Comparison of ENCODE assay signal across 10 cellular contexts in the genomic region with DNA sequence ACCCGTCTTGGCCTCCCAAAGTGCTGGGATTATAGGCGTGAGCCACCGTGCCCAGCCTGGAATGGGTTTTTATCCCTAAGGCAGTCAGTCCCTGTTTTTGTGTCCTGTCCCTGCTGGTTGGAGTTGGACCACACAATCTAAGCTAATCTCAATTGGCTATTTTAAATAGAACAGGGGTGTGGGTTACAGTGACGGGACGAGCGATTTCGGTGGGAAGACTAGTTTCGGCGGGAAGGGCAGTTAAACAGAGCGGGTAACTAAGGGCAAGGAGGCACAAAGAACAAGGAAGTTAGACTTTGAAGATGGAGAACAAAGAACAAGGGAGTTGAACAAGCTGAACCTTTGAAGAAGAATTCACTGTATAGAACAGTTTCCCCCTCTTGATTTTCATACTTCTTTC. TPM values are rescaled to one million over a fixed set of nuclear protein-coding genes. Genes with fewer than 3 reads are reported as not detected.
DNase-seq lines count a peak whose midpoint lies in the region; ATAC-seq, FAIRE-seq and TF ChIP-seq lines count a peak whose summit lies in the region.
"Had no signal": no experiment of that assay in that cellular context is flagged by ENCODE, and none has a peak within 500 bp of the region (broad histone marks: within the 10 kb centered on the region; RNA-seq: fewer than 3 reads in every experiment).

No MANE protein-coding gene starts in this region.

- H3K36me3 ChIP-seq in OCI-LY7 (ENCODE audit: insufficient read depth, low read length) (peaks cover 26% of the 10 kb centered on the region; the same call in 1 of the 2 replicates), endothelial cell of umbilical vein (ENCODE audit: control insufficient read depth in 2 of 2, extremely low read depth in 1 of 2, insufficient read depth in 2 of 2, low read length in 2 of 2) (peaks cover 0 to 2% of the 10 kb centered on the region in 2 experiments), sigmoid colon (peaks cover 0 to 6% (median 0%) of the 10 kb centered on the region in 4 donors)

- H3K9ac ChIP-seq in endothelial cell of umbilical vein (replicated peaks; ENCODE audit: extremely low read depth, insufficient read depth, low read length): no peak overlapping the region

- FAIRE-seq in endothelial cell of umbilical vein (lab: Jason Lieb, UNC) (no peak), RCC 7860 (lab: Jason Lieb, UNC) (no peak)
- FAIRE-seq: A204.1, endometrium had no signal

- ATAC-seq in HG03025 (IDR thresholded peaks at IDR 0.05; ENCODE audit: low FRiP score, unreplicated experiment) (no peak), HG02588 (IDR thresholded peaks at IDR 0.05; ENCODE audit: unreplicated experiment) (no peak)

- TF ChIP-seq CTCF in OCI-LY7 (conservative IDR thresholded peaks at IDR 0.05; ENCODE audit: low read length) (no peak), endothelial cell of umbilical vein (IDR thresholded peaks at IDR 0.05; ENCODE audit: extremely low read depth in 1 of 2, insufficient read depth in 1 of 2, low read depth in 1 of 2, low read length in 2 of 2) (no peak), sigmoid colon (IDR thresholded peaks at IDR 0.05) (no peak)

- no peak for TF ChIP-seq POLR2A in endothelial cell of umbilical vein (IDR thresholded peaks at IDR 0.05; ENCODE audit: low read depth, low read length)
- no peak for TF ChIP-seq POLR2A in sigmoid colon (IDR thresholded peaks at IDR 0.05)

- H3K9me2 ChIP-seq in OCI-LY7 (ENCODE audit: insufficient read depth, low read length): no peaks in the 10 kb centered on the region

- BruUV-seq in OCI-LY7 (replicated peaks; lab: Mats Ljungman, UMichigan) (no TSS peak), endothelial cell of umbilical vein (replicated peaks; lab: Mats Ljungman, UMichigan) (no TSS peak)

- WGBS in sigmoid colon, 2 donors: 88 to 95% methylated on average over 10 of the region's 10 CpGs

- peak overlapping the region; percentile 89 for H3K27ac Mint-ChIP-seq in T-helper 2 cell treated with Interferon-gamma antibody and Interleukin-4, amounts not matched to agents 5 μg/mL and 100 μg/mL, for 36 hours

- H4K20me1 ChIP-seq in OCI-LY7 (ENCODE audit: insufficient read depth, low read length) (peaks cover 19% of the 10 kb centered on the region), endothelial cell of umbilical vein (replicated peaks; ENCODE audit: control insufficient read depth, extremely low read depth, insufficient read depth, low read length) (no peaks in the 10 kb centered on the region)

- H3K4me2 ChIP-seq in OCI-LY7 (ENCODE audit: low read length): peak overlapping the region; percentile 84
- peak overlapping the region; percentile 78 for H3K4me2 ChIP-seq in endothelial cell of umbilical vein (ENCODE audit: insufficient read depth, low read length)

- no peak for DNase-seq in T-helper 2 cell treated with Interferon-gamma antibody and Interleukin-4, amounts not matched to agents 5 μg/mL and 100 μg/mL, for 36 hours (ENCODE audit: low spot score)
- DNase-seq in T-helper 2 cell: no peak
- no peak for DNase-seq in OCI-LY7 (ENCODE audit: low spot score)
- no peak for DNase-seq in endothelial cell of umbilical vein (ENCODE audit: low read depth, low spot score)
- peak; percentile 18 for DNase-seq in sigmoid colon
- no peak for DNase-seq in RCC 7860 (ENCODE audit: low spot score)

- no peaks in the 10 kb centered on the region for H3K9me3 Mint-ChIP-seq in T-helper 2 cell treated with Interferon-gamma antibody and Interleukin-4, amounts not matched to agents 5 μg/mL and 100 μg/mL, for 36 hours

- no peaks in the 10 kb centered on the region for H3K9me1 ChIP-seq in endothelial cell of umbilical vein (replicated peaks; ENCODE audit: control insufficient read depth, extremely low read depth, insufficient read depth, low read length)

- H3K4me1 ChIP-seq in OCI-LY7 (ENCODE audit: insufficient read depth, low read length, poor library complexity, severe bottlenecking) (peaks cover 29% of the 10 kb centered on the region), endothelial cell of umbilical vein (ENCODE audit: control insufficient read depth, extremely low read depth, insufficient read depth, low read length) (peaks cover 8% of the 10 kb centered on the region), sigmoid colon (peaks cover 0 to 41% (median 33%) of the 10 kb centered on the region in 4 donors)

- CTCF ChIA-PET in OCI-LY7 (lab: Charles Lee; ENCODE audit: unreplicated experiment) (no interaction called here), endothelial cell of umbilical vein (lab: Charles Lee) (interaction anchor here (1.0 to 1.9 kb wide), 3 partner anchors 10 to 112 kb away, joined by 3 to 11 read pairs (median 3); no protein-coding TSS in a partner anchor)

- no peaks in the 10 kb centered on the region for H3K27me3 ChIP-seq in endothelial cell of umbilical vein (ENCODE audit: control insufficient read depth in 2 of 2, insufficient read depth in 2 of 2, low read length in 2 of 2)
- no peaks in the 10 kb centered on the region for H3K27me3 ChIP-seq in sigmoid colon

- no peak overlapping the region for H2AFZ ChIP-seq in OCI-LY7 (ENCODE audit: low read length)
- H2AFZ ChIP-seq in endothelial cell of umbilical vein (ENCODE audit: low read depth, low read length): no peak overlapping the region

- dilution Hi-C loops in endothelial cell of umbilical vein (cut with MboI; ENCODE audit: extremely low pct_ligation_motif_present, low sequenced_read_pairs): no loop called here

- POLR2A ChIA-PET in OCI-LY7 (lab: Charles Lee): interaction anchor here (0.6 kb wide), 1 partner anchor 60 kb away, joined by 3 read pairs; no protein-coding TSS in a partner anchor
- POLR2A ChIA-PET in endothelial cell of umbilical vein (lab: Charles Lee): no interaction called here

- peaks cover 26% of the 10 kb centered on the region for H3K4me1 Mint-ChIP-seq in T-helper 2 cell treated with Interferon-gamma antibody and Interleukin-4, amounts not matched to agents 5 μg/mL and 100 μg/mL, for 36 hours (ENCODE audit: low read depth)

- H3K4me3 Mint-ChIP-seq in T-helper 2 cell treated with Interferon-gamma antibody and Interleukin-4, amounts not matched to agents 5 μg/mL and 100 μg/mL, for 36 hours: peak overlapping the region; percentile 92

- H3K27me3 Mint-ChIP-seq in T-helper 2 cell treated with Interferon-gamma antibody and Interleukin-4, amounts not matched to agents 5 μg/mL and 100 μg/mL, for 36 hours (ENCODE audit: low read depth): no peaks in the 10 kb centered on the region

- TF ChIP-seq EP300 in sigmoid colon (IDR thresholded peaks at IDR 0.05): no peak

- H3K36me3 Mint-ChIP-seq in T-helper 2 cell treated with Interferon-gamma antibody and Interleukin-4, amounts not matched to agents 5 μg/mL and 100 μg/mL, for 36 hours (ENCODE audit: low read depth): peaks cover 20% of the 10 kb centered on the region

- intact Hi-C loops in OCI-LY7 (cut with micrococcal nuclease; ENCODE audit: unreplicated experiment) (no loop called here), endothelial cell of umbilical vein (cut with micrococcal nuclease) (no loop called here), sigmoid colon (cut with DNase I) (loop anchor here (5.0 kb wide), 1 partner anchor 90 kb away; the partner anchor contains the start of gene TSC1)

- H3K9me3 ChIP-seq in OCI-LY7 (ENCODE audit: low read length) (no peaks in the 10 kb centered on the region), endothelial cell of umbilical vein (replicated peaks; ENCODE audit: control insufficient read depth, insufficient read depth, low read length) (no peaks in the 10 kb centered on the region), sigmoid colon (no peaks in the 10 kb centered on the region)

- H3K79me2 ChIP-seq in OCI-LY7 (ENCODE audit: insufficient read depth, low read depth, low read length) (peaks cover 70% of the 10 kb centered on the region), endothelial cell of umbilical vein (ENCODE audit: control insufficient read depth, insufficient read depth, low read length) (peaks cover 64% of the 10 kb centered on the region)

- H3K4me3 ChIP-seq in OCI-LY7 (ENCODE audit: low read depth, low read length, poor library complexity, severe bottlenecking) (peak overlapping the region; percentile 97), endothelial cell of umbilical vein (replicated peaks in 1 of 3; ENCODE audit: insufficient read depth in 1 of 3, low read depth in 1 of 3, low read length in 3 of 3) (peak overlapping the region in 1 of 3 experiments; percentile 92), sigmoid colon (peak overlapping the region in 1 of 4 donors; percentile 72)

- H3K27ac ChIP-seq in OCI-LY7 (ENCODE audit: low read depth, low read length, poor library complexity, severe bottlenecking) (no peak overlapping the region), endothelial cell of umbilical vein (ENCODE audit: insufficient read depth, low read depth, low read length) (no peak overlapping the region), sigmoid colon (no peak overlapping the region)

RNA-seq across cellular contexts. Expression of gene GTF3C5, which starts 1.4 kb away (rescaled TPM):
- 91.9 and 97.0 TPM in 2 replicates for total RNA-seq in OCI-LY7 (2014; rRNA removed; shearing (Covaris generic))
- total RNA-seq in OCI-LY7 (2022) (90.3 and 91.6 TPM in 2 replicates), endothelial cell of umbilical vein (65.6 and 66.6 TPM in 2 replicates), sigmoid colon (10 to 100 TPM; 42.0 to 49.6 (median 47.2) TPM)
- polyA plus RNA-seq in endothelial cell of umbilical vein (72.9 and 73.8 TPM in 2 replicates), sigmoid colon (10 to 100 TPM; 25.8 to 52.7 (median 28.7) TPM)
- 58.7 and 63.1 TPM in 2 replicates for polyA plus RNA-seq in endothelial cell of umbilical vein (2011; cell fraction: cytosol; rRNA removed)
- 189 and 191 TPM in 2 replicates for polyA plus RNA-seq in endothelial cell of umbilical vein (2011; cell fraction: nucleus; rRNA removed)
- polyA plus RNA-seq in endothelial cell of umbilical vein (2012): 52.0 and 56.0 TPM in 2 replicates
- 57.8 and 73.5 TPM in 2 replicates for polyA minus RNA-seq in endothelial cell of umbilical vein
- 9.7 TPM for polyA minus RNA-seq in endothelial cell of umbilical vein (2011; cell fraction: cytosol; rRNA and poly(A)+ RNA removed)
- 41.2 and 43.1 TPM in 2 replicates for polyA minus RNA-seq in endothelial cell of umbilical vein (2011; cell fraction: nucleus; rRNA and poly(A)+ RNA removed)

RNA-seq across cellular contexts. Expression of gene CEL, which starts 29.6 kb away (rescaled TPM):
- 0.39 and 1.2 TPM in 2 replicates for total RNA-seq in OCI-LY7 (2014; rRNA removed; shearing (Covaris generic))
- 1.4 and 1.8 TPM in 2 replicates for total RNA-seq in OCI-LY7 (2022)
- 1.1 and 1.9 TPM in 2 replicates for total RNA-seq in endothelial cell of umbilical vein
- 0.81 and 0.92 TPM in 2 replicates for polyA plus RNA-seq in endothelial cell of umbilical vein
- 0.22 and 0.35 TPM in 2 replicates for polyA plus RNA-seq in endothelial cell of umbilical vein (2011; cell fraction: cytosol; rRNA removed)
- polyA plus RNA-seq in endothelial cell of umbilical vein (2011; cell fraction: nucleus; rRNA removed): 5.2 and 6.0 TPM in 2 replicates
- polyA plus RNA-seq in endothelial cell of umbilical vein (2012): 0.76 and 1.1 TPM in 2 replicates
- polyA minus RNA-seq in endothelial cell of umbilical vein: 0.46 and 0.68 TPM in 2 replicates
- polyA minus RNA-seq in endothelial cell of umbilical vein (2011; cell fraction: cytosol; rRNA and poly(A)+ RNA removed): not detected
- 1.3 and 1.9 TPM in 2 replicates for polyA minus RNA-seq in endothelial cell of umbilical vein (2011; cell fraction: nucleus; rRNA and poly(A)+ RNA removed)
- 1 to 10 TPM in 1 of 4 donors, under 1 TPM in 1, not detected in 2; 0.36 to 1.1 TPM for total RNA-seq in sigmoid colon
- polyA plus RNA-seq in sigmoid colon: 1 to 10 TPM in 2 of 3 donors, under 1 TPM in 1; 0.46 to 4.8 (median 1.0) TPM

RNA-seq across cellular contexts. Expression of gene GFI1B, which starts 53.7 kb away (rescaled TPM):
- 0.50 TPM in 1 of 2 replicates, not detected in the other for total RNA-seq in OCI-LY7 (2014; rRNA removed; shearing (Covaris generic))
- total RNA-seq in OCI-LY7 (2022) (3.3 and 4.9 TPM in 2 replicates), endothelial cell of umbilical vein (not detected in 2 replicates), sigmoid colon (under 1 TPM in 1 of 4 donors, not detected in 3; 0.28 TPM)
- polyA plus RNA-seq in endothelial cell of umbilical vein (0.04 TPM in 1 of 2 replicates, not detected in the other), sigmoid colon (under 1 TPM in 2 of 3 donors, not detected in 1; 0.87 to 0.92 TPM)
- polyA plus RNA-seq in endothelial cell of umbilical vein (2011; cell fraction: cytosol; rRNA removed): 0.01 TPM in 1 of 2 replicates, not detected in the other
- polyA plus RNA-seq in endothelial cell of umbilical vein (2011; cell fraction: nucleus; rRNA removed): not detected in 2 replicates
- polyA plus RNA-seq in endothelial cell of umbilical vein (2012): not detected in 2 replicates
- polyA minus RNA-seq in endothelial cell of umbilical vein: 0.78 and 1.6 TPM in 2 replicates
- polyA minus RNA-seq in endothelial cell of umbilical vein (2011; cell fraction: cytosol; rRNA and poly(A)+ RNA removed): not detected
- polyA minus RNA-seq in endothelial cell of umbilical vein (2011; cell fraction: nucleus; rRNA and poly(A)+ RNA removed): not detected in 2 replicates
